In the genomic region with DNA sequence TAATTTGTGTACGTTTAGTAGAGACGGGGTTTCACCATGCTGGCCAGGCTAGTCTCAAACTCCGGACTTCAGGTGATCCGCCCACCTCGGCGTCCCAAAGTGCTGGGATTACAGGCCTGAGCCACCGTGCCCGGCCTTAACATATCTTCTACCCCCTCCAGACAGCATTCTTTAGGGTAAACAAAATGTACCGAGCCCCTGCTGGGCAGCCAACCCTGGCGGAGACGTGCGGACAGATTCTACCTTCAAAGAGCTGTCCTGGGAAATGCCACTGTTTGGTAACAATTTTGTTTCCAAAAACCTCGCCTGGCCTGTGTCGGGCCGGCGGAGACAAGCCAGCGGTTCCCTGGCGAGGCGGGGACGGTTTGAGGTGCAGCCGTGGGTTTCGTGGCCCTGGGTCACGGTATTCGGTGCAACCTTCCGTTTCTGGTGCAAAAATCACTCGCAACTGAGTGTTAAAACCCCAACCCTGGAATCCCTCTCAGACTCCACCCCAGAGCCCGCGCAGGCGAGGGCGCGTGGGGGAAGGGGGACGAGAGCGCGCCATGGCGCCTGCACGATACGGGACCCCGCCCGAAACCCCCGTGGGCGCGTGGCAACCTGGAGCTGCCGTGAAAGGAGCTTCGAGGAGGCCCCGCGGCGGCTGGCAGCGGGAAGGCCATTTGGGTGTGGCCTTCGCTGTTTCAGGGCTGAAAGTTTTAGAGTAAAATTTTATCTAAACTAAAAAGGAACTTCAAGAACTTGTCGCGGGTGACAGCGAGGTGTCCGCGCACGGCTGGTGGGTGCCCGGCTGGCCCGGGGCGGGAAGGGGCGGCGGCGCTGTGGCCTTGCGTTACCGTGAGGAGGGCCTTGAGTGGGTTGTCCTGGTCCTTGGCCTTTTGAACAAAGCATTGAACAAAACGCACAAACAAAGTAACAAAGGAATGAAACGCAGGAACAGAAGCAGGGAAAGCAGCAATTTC, we compare ENCODE assay signal across 1 cellular context.
TF ChIP-seq lines count a peak whose summit lies in the region.

No MANE protein-coding gene starts in this region.

TF ChIP-seq in GM23338, 12 proteins besides CTCF, POLR2A, EP300 and RAD21:
- no peak for TF ChIP-seq STAT1 (IDR thresholded peaks at IDR 0.05; ENCODE audit: unreplicated experiment)
TF ChIP-seq in GM23338: peak in this region for 0.
